2 cellular contexts compared by ENCODE assay signal in genomic region chr14:37189733-37190132, GRCh38. TPM values are rescaled to one million over a fixed set of nuclear protein-coding genes. Genes with fewer than 3 reads are reported as not detected.
"Had no signal": no experiment of that assay in that cellular context is flagged by ENCODE, and none has a peak within 500 bp of the region (broad histone marks: within the 10 kb centered on the region; RNA-seq: fewer than 3 reads in every experiment).

No MANE protein-coding gene starts in this region.

RNA-seq across cellular contexts. Expression of gene SLC25A21, which starts 17.3 kb away (rescaled TPM):
- total RNA-seq: GM23248, H4 had no signal
